Comparison of ENCODE assay signal across 1 cellular context in genomic region chr17:36705651-36706436, GRCh38.
A peak's percentile ranks its signal among the peaks of the same experiment; 100 is the strongest.
TF ChIP-seq lines count a peak whose summit lies in the region.

No MANE protein-coding gene starts in this region.

TF ChIP-seq in HepG2, 621 proteins besides CTCF, POLR2A, EP300 and RAD21 (continued from another document):
- no peak for TF ChIP-seq ZNF362 (CRISPR knock-in tag; IDR thresholded peaks at IDR 0.05; ENCODE audit: borderline replicate concordance)
- TF ChIP-seq SMC3 (IDR thresholded peaks at IDR 0.05; ENCODE audit: low read length) = peak; percentile 55
- no peak for TF ChIP-seq SRSF9 (IDR thresholded peaks at IDR 0.05; ENCODE audit: borderline replicate concordance, insufficient read depth, low read depth, low read length, poor library complexity, severe bottlenecking)
- no peak for TF ChIP-seq ZNF770 (CRISPR knock-in tag; IDR thresholded peaks at IDR 0.05)
- no peak for TF ChIP-seq ARNT (IDR thresholded peaks at IDR 0.05)
- no peak for TF ChIP-seq CBFB (CRISPR knock-in tag; IDR thresholded peaks at IDR 0.05)
TF ChIP-seq in HepG2: peak in this region for 3.
